26 cellular contexts compared by ENCODE assay signal in the genomic region with DNA sequence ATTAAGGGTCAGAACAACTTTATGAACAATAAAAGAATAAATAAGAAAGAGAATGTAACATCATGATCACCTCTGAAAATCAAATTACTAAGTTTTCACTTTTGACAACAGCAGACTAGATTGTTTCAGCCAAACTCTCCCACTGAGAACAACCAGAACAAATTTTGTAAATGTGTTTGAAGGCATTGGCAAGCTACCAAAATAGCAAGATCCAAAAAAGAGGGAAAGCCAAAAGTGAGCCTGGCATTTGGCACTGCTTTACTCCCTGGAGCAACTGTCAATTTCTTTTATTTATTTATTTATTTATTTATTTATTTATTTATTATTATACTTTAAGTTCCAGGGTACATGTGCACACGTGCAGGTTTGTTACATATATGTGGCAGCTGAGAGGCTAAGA.
"Had no signal": no experiment of that assay in that cellular context is flagged by ENCODE, and none has a peak within 500 bp of the region (broad histone marks: within the 10 kb centered on the region; RNA-seq: fewer than 3 reads in every experiment).

No MANE protein-coding gene starts in this region.

- DNase-seq: cortex of kidney; effector CD8-positive, alpha-beta T cell; glutamatergic neuron; left cardiac atrium; left ventricle myocardium superior; mesendoderm; naive thymus-derived CD4-positive, alpha-beta T cell; nephron progenitor cell; psoas muscle; retina; right lobe of liver; spleen; stimulated activated CD4-positive, alpha-beta T cell treated with anti-CD3 and anti-CD28 coated beads, Interleukin-15, amount 100 ng/mL, for 24 hours; stimulated activated CD4-positive, alpha-beta T cell treated with anti-CD3 and anti-CD28 coated beads, Interleukin-1b, Interleukin-23, amount 100 ng/mL, for 48 hours; stimulated activated CD4-positive, alpha-beta T cell treated with anti-CD3 and anti-CD28 coated beads, Interleukin-4, amount 100 ng/mL, for 24 hours; testis; upper lobe of right lung had no signal

- H3K27ac ChIP-seq: dorsolateral prefrontal cortex, parathyroid adenoma, psoas muscle, right lobe of liver, spleen, testis, tibial nerve, upper lobe of right lung, vagina had no signal

- FAIRE-seq: frontal cortex, keratinocyte had no signal

- H3K9me3 ChIP-seq: psoas muscle, right lobe of liver, testis, upper lobe of right lung, vagina had no signal

- H3K4me3 Mint-ChIP-seq: naive thymus-derived CD4-positive, alpha-beta T cell; nephron progenitor cell; stimulated activated memory B cell treated with anti-CD40 and anti-IgM and Interleukin-4, amounts not matched to agents 10 μg/mL and 1 μg/mL and 100 μg/mL, for 72 hours; stimulated activated naive CD8-positive, alpha-beta T cell treated with anti-CD3 and anti-CD28 coated beads, Interleukin-15, Interleukin-2, amounts not matched to agents 100 ng/mL and 50 ng/mL, for 24 hours had no signal

- H3K4me1 Mint-ChIP-seq: naive thymus-derived CD4-positive, alpha-beta T cell; nephron progenitor cell; stimulated activated memory B cell treated with anti-CD40 and anti-IgM and Interleukin-4, amounts not matched to agents 10 μg/mL and 1 μg/mL and 100 μg/mL, for 72 hours had no signal

- H3K27me3 Mint-ChIP-seq: naive thymus-derived CD4-positive, alpha-beta T cell; stimulated activated memory B cell treated with anti-CD40 and anti-IgM and Interleukin-4, amounts not matched to agents 10 μg/mL and 1 μg/mL and 100 μg/mL, for 72 hours; stimulated activated naive CD8-positive, alpha-beta T cell treated with anti-CD3 and anti-CD28 coated beads, Interleukin-15, Interleukin-2, amounts not matched to agents 100 ng/mL and 50 ng/mL, for 24 hours had no signal

- H3K27me3 ChIP-seq: dorsolateral prefrontal cortex, right lobe of liver, spleen, testis, tibial nerve, upper lobe of right lung, vagina had no signal

- H3K4me1 ChIP-seq: parathyroid adenoma, psoas muscle, spleen, testis, tibial nerve, upper lobe of right lung, vagina had no signal

- H3K4me3 ChIP-seq: dorsolateral prefrontal cortex, lung, psoas muscle, right lobe of liver, spleen, testis, tibial nerve, upper lobe of right lung, vagina had no signal

- H3K27ac Mint-ChIP-seq: naive thymus-derived CD4-positive, alpha-beta T cell; nephron progenitor cell; stimulated activated memory B cell treated with anti-CD40 and anti-IgM and Interleukin-4, amounts not matched to agents 10 μg/mL and 1 μg/mL and 100 μg/mL, for 72 hours; stimulated activated naive CD8-positive, alpha-beta T cell treated with anti-CD3 and anti-CD28 coated beads, Interleukin-15, Interleukin-2, amounts not matched to agents 100 ng/mL and 50 ng/mL, for 24 hours had no signal

- H3K36me3 ChIP-seq: right lobe of liver, spleen, upper lobe of right lung, vagina had no signal

- ATAC-seq: left cardiac atrium; left ventricle myocardium superior; naive thymus-derived CD4-positive, alpha-beta T cell; psoas muscle; right lobe of liver; stimulated activated memory B cell treated with anti-CD40 and anti-IgM and Interleukin-4, amounts not matched to agents 10 μg/mL and 1 μg/mL and 100 μg/mL, for 72 hours; upper lobe of right lung had no signal
